ENCODE assay signal across 2 cellular contexts in genomic region chr2:232236200-232236599, GRCh38.
A peak's percentile ranks its signal among the peaks of the same experiment; 100 is the strongest.
TF ChIP-seq lines count a peak whose summit lies in the region.

No MANE protein-coding gene starts in this region.

TF ChIP-seq in HCT116, 20 proteins besides CTCF, POLR2A, EP300 and RAD21 (continued from another document):
- TF ChIP-seq CBX3 (IDR thresholded peaks at IDR 0.05; ENCODE audit: low read depth) (no peak), JUND (IDR thresholded peaks at IDR 0.05) (peak; percentile 64), ATF3 (IDR thresholded peaks at IDR 0.05) (0 out of 2 replicates have a peak, but pooled peaks have one; percentile 9), SP1 (IDR thresholded peaks at IDR 0.05; ENCODE audit: low read depth) (peak; percentile 47; the same call in 1 of the 2 replicates), SRF (IDR thresholded peaks at IDR 0.05; ENCODE audit: low read depth) (no peak), REST (IDR thresholded peaks at IDR 0.05; ENCODE audit: low read depth) (no peak)

TF ChIP-seq in IMR-90, 13 proteins besides CTCF, POLR2A, EP300 and RAD21 (continued from another document):
- TF ChIP-seq CEBPB (IDR thresholded peaks at IDR 0.05; ENCODE audit: low read depth, low read length): no peak
- no peak for TF ChIP-seq MAZ (IDR thresholded peaks at IDR 0.05; ENCODE audit: borderline replicate concordance, low read depth, low read length)
- TF ChIP-seq ELK1 (IDR thresholded peaks at IDR 0.05; ENCODE audit: borderline replicate concordance, low read depth, low read length): no peak
- no peak for TF ChIP-seq MAFK (IDR thresholded peaks at IDR 0.05; ENCODE audit: low read depth, low read length)
- no peak for TF ChIP-seq NFE2L2 (IDR thresholded peaks at IDR 0.05; ENCODE audit: low read depth, low read length)
- TF ChIP-seq RCOR1 (IDR thresholded peaks at IDR 0.05; ENCODE audit: insufficient replicate concordance, low read length): no peak
- TF ChIP-seq BHLHE40 (IDR thresholded peaks at IDR 0.05; ENCODE audit: low read depth, low read length): no peak
- TF ChIP-seq RFX5 (IDR thresholded peaks at IDR 0.05; ENCODE audit: low read depth, low read length): no peak
